In the genomic region with DNA sequence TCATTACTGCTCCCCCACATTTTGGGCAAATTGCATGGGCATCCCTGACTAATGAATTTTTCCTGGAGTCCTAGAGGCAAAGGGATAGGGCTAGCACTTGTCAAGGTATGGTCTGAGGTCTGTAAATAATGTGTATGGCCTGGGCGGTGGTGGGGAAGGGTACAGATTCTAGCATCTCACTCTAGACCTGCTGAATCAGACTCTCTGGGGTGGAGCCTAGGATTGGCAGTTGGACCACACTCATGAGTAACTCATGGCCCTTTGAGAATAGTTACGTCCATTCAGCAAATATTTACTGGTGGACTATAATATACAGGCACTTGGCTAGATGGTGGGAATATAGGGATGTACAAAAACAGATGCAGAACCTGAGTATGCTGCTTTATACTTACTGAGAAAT, we compare ENCODE assay signal across 22 cellular contexts.
"Had no signal": no experiment of that assay in that cellular context is flagged by ENCODE, and none has a peak within 500 bp of the region (broad histone marks: within the 10 kb centered on the region; RNA-seq: fewer than 3 reads in every experiment).

No MANE protein-coding gene starts in this region.

- H3K9me3 ChIP-seq: Peyer's patch had no signal

- DNase-seq: activated CD4-positive, alpha-beta memory T cell treated with anti-CD3 and anti-CD28 coated beads for 36 hours; activated CD4-positive, alpha-beta T cell treated with anti-CD3 and anti-CD28 coated beads, Interleukin-2, amount 10 ng/mL, durations not matched to agents 7 days and 5 days; activated CD4-positive, CD25-positive, alpha-beta regulatory T cell; activated gamma-delta T cell; activated naive CD4-positive, alpha-beta T cell treated with anti-CD3 and anti-CD28 coated beads for 36 hours; activated T-cell treated with anti-CD3 and anti-CD28 coated beads for 4 hours; activated T-cell treated with anti-CD3 and anti-CD28 coated beads, Interleukin-2, amount 50 U/mL, for 48 hours; amygdala; IMR-90; MM.1S; NCI-H1105; NCI-H1436; NCI-H1694 treated with DMSO at 0.1 percent for 48 hours; NCI-H2029 treated with DMSO at 0.1 percent for 48 hours; NCI-H510A treated with DMSO at 0.1 percent for 48 hours; NCI-H69; Peyer's patch; T-helper 1 cell had no signal

- H3K4me3 ChIP-seq: Peyer's patch, SK-N-MC had no signal

- H3K36me3 ChIP-seq: Peyer's patch had no signal

- H3K27ac ChIP-seq: KMS-11, Peyer's patch, SK-N-MC, VCaP had no signal

- H3K27me3 ChIP-seq: Peyer's patch had no signal

- ATAC-seq: activated T-helper 17 cell treated with anti-CD3 and anti-CD28 coated beads, Interleukin-2, amount 50 U/mL, for 72 hours had no signal
